Comparison of ENCODE assay signal across 15 cellular contexts in genomic region chr7:2660359-2661095, GRCh38. TPM values are rescaled to one million over a fixed set of nuclear protein-coding genes. Genes with fewer than 3 reads are reported as not detected.
DNase-seq lines count a peak whose midpoint lies in the region; ATAC-seq, FAIRE-seq and TF ChIP-seq lines count a peak whose summit lies in the region.
"Had no signal": no experiment of that assay in that cellular context is flagged by ENCODE, and none has a peak within 500 bp of the region (broad histone marks: within the 10 kb centered on the region; RNA-seq: fewer than 3 reads in every experiment).

No MANE protein-coding gene starts in this region.

- in situ Hi-C loops in GM13977 (cut with MboI; ENCODE audit: low pct_unique_long_range_greater_than_20kb, low sequenced_read_pairs, unreplicated experiment): no loop called here
- in situ Hi-C loops in transverse colon (cut with MboI; ENCODE audit: low pct_ligation_motif_present in 1 of 4, low pct_unique_long_range_greater_than_20kb in 1 of 4, low sequenced_read_pairs in 3 of 4): no loop called here

- intact Hi-C loops in esophagus squamous epithelium (cut with DNase I) (no loop called here), transverse colon (cut with DNase I; ENCODE audit: low total_unique reads) (no loop called here)

- H4K20me1 ChIP-seq in SU-DHL-6 (ENCODE audit: low read depth, low read length): no peaks in the 10 kb centered on the region

- POLR2A ChIA-PET in A549 (lab: Yijun Ruan, JAX): no interaction called here

- TF ChIP-seq POLR2A in A549 (IDR thresholded peaks at IDR 0.05; ENCODE audit: low read length) (no peak), esophagus squamous epithelium (IDR thresholded peaks at IDR 0.05) (no peak), transverse colon (IDR thresholded peaks at IDR 0.05) (no peak)

- CTCF ChIA-PET in A549 (lab: Yijun Ruan, JAX): interaction anchor here (0.6 to 4.5 kb wide), 6 partner anchors 10 to 209 kb away, joined by 3 to 28 read pairs (median 4); no protein-coding TSS in a partner anchor

- no peaks in the 10 kb centered on the region for H3K27me3 ChIP-seq in SU-DHL-6 (ENCODE audit: low read length)
- H3K27me3 ChIP-seq in foreskin keratinocyte: peaks cover 6% of the 10 kb centered on the region
- peaks cover 0 to 36% (median 0%) of the 10 kb centered on the region in 4 donors for H3K27me3 ChIP-seq in esophagus squamous epithelium
- no peaks in the 10 kb centered on the region for H3K27me3 ChIP-seq in SJCRH30
- no peaks in the 10 kb centered on the region for H3K27me3 ChIP-seq in transverse colon
- H3K27me3 ChIP-seq: colonic mucosa had no signal

- no peaks in the 10 kb centered on the region for H3K36me3 ChIP-seq in SU-DHL-6 (ENCODE audit: low read length)
- H3K36me3 ChIP-seq in esophagus squamous epithelium: peaks cover 0 to 49% (median 9%) of the 10 kb centered on the region in 3 donors
- H3K36me3 ChIP-seq in SJCRH30: peaks cover 15% of the 10 kb centered on the region
- no peaks in the 10 kb centered on the region for H3K36me3 ChIP-seq in transverse colon
- H3K36me3 ChIP-seq: colonic mucosa had no signal

- peak; percentile 30; the same call in 1 of the 3 replicates for TF ChIP-seq CTCF in A549 (IDR thresholded peaks at IDR 0.05)
- peak; percentile 38 for TF ChIP-seq CTCF in GM13977 (IDR thresholded peaks at IDR 0.05; ENCODE audit: extremely low read depth, insufficient read depth, missing control alignments)
- TF ChIP-seq CTCF in SU-DHL-6 (IDR thresholded peaks at IDR 0.05; ENCODE audit: insufficient read depth, low read length, poor library complexity, severe bottlenecking): peak; percentile 49
- peak; percentile 49 for TF ChIP-seq CTCF in foreskin keratinocyte (conservative IDR thresholded peaks at IDR 0.05)
- no peak for TF ChIP-seq CTCF in esophagus squamous epithelium (IDR thresholded peaks at IDR 0.05)
- no peak for TF ChIP-seq CTCF in transverse colon (IDR thresholded peaks at IDR 0.05)

- no peaks in the 10 kb centered on the region for H3K9me3 ChIP-seq in A549
- no peaks in the 10 kb centered on the region for H3K9me3 ChIP-seq in SU-DHL-6 (ENCODE audit: insufficient read depth, low read length)
- no peaks in the 10 kb centered on the region for H3K9me3 ChIP-seq in esophagus squamous epithelium
- no peaks in the 10 kb centered on the region for H3K9me3 ChIP-seq in SJCRH30 (replicated peaks)
- no peaks in the 10 kb centered on the region for H3K9me3 ChIP-seq in transverse colon
- H3K9me3 ChIP-seq: colonic mucosa had no signal

- no peak for FAIRE-seq in A549 (lab: Jason Lieb, UNC)

- no peak overlapping the region for H2AFZ ChIP-seq in SU-DHL-6 (ENCODE audit: low read depth, low read length, severe bottlenecking)

- no peak overlapping the region for H3K27ac ChIP-seq in A549
- H3K27ac ChIP-seq in SU-DHL-6 (ENCODE audit: low read depth, low read length): no peak overlapping the region
- no peak overlapping the region for H3K27ac ChIP-seq in foreskin keratinocyte
- H3K27ac ChIP-seq in esophagus squamous epithelium: no peak overlapping the region
- H3K27ac ChIP-seq in SJCRH30: no peak overlapping the region
- H3K27ac ChIP-seq in transverse colon: no peak overlapping the region
- H3K27ac ChIP-seq: colonic mucosa had no signal

- H3K79me2 ChIP-seq in SU-DHL-6 (ENCODE audit: insufficient read depth, low read length): no peaks in the 10 kb centered on the region

- 93% methylated on average over 12 of the region's 36 CpGs for WGBS in A549 (ENCODE audit: missing lambda C conversion rate)
- 41 to 48% methylated on average over 5 to 9 of the region's 36 CpGs for WGBS in esophagus squamous epithelium, 2 donors
- WGBS in transverse colon (ENCODE audit: low coverage in 1 of 2), 2 donors: 87% methylated on average over 20 of the region's 36 CpGs; no CpG with 5 or more reads in 1 of the 2 donors

- no peak overlapping the region for H3K4me2 ChIP-seq in A549
- no peak overlapping the region for H3K4me2 ChIP-seq in SU-DHL-6 (ENCODE audit: low read depth, low read length, poor library complexity, severe bottlenecking)

- no peak for TF ChIP-seq RAD21 in A549 (conservative IDR thresholded peaks at IDR 0.05 in 1 of 2, IDR thresholded peaks at IDR 0.05 in 1 of 2)

- H3K9ac ChIP-seq in SU-DHL-6 (ENCODE audit: low read length): no peak overlapping the region

- ATAC-seq in A549 (peak in 1 of 2 experiments; percentile 11; a peak in 2 of 6 replicates), foreskin keratinocyte (peak; percentile 19)

- TF ChIP-seq EP300 in A549 (IDR thresholded peaks at IDR 0.05) (no peak), transverse colon (IDR thresholded peaks at IDR 0.05; ENCODE audit: low read depth) (no peak)

- H3K9me2 ChIP-seq in SU-DHL-6 (replicated peaks; ENCODE audit: insufficient read depth, low read length): no peaks in the 10 kb centered on the region

- DNase-seq in A549 (ENCODE audit: low read depth in 1 of 2, low spot score in 1 of 2): no peak
- no peak for DNase-seq in GM13977 (ENCODE audit: low spot score)
- no peak for DNase-seq in foreskin keratinocyte
- DNase-seq in esophagus squamous epithelium (lab: John Stamatoyannopoulos, UW): no peak
- no peak for DNase-seq in NCI-H226
- no peak for DNase-seq in SJCRH30
- no peak for DNase-seq in transverse colon
- DNase-seq: activated CD4-positive, alpha-beta T cell treated with anti-CD3 and anti-CD28 coated beads, Interleukin-2, amount 10 ng/mL, durations not matched to agents 7 days and 5 days; AML-193; colonic mucosa; stimulated activated CD4-positive, alpha-beta T cell treated with anti-CD3 and anti-CD28 coated beads, Interleukin-1b, Interleukin-23, amount 100 ng/mL, for 48 hours had no signal

- H3K4me3 ChIP-seq in A549 (no peak overlapping the region), SU-DHL-6 (ENCODE audit: insufficient read depth, low read length, poor library complexity, severe bottlenecking) (no peak overlapping the region), esophagus squamous epithelium (no peak overlapping the region), SJCRH30 (no peak overlapping the region), transverse colon (no peak overlapping the region)
- H3K4me3 ChIP-seq: colonic mucosa had no signal

- H3K4me1 ChIP-seq in A549: no peaks in the 10 kb centered on the region
- no peaks in the 10 kb centered on the region for H3K4me1 ChIP-seq in foreskin keratinocyte
- H3K4me1 ChIP-seq in esophagus squamous epithelium: peaks cover 9 to 46% (median 9%) of the 10 kb centered on the region in 3 donors
- H3K4me1 ChIP-seq in SJCRH30: no peaks in the 10 kb centered on the region
- peaks cover 0 to 8% (median 3%) of the 10 kb centered on the region in 4 donors for H3K4me1 ChIP-seq in transverse colon
- H3K4me1 ChIP-seq: colonic mucosa had no signal

- H3F3A ChIP-seq in SU-DHL-6 (ENCODE audit: insufficient read depth): no peaks in the 10 kb centered on the region

TF ChIP-seq in A549, 52 proteins besides CTCF, POLR2A, EP300 and RAD21 (continues in another document):
- TF ChIP-seq USF2 (IDR thresholded peaks at IDR 0.05): no peak
- no peak for TF ChIP-seq FOSL2 (IDR thresholded peaks at IDR 0.05)
- TF ChIP-seq FOSL2 (CRISPR knock-in tag; IDR thresholded peaks at IDR 0.05): no peak
- no peak for TF ChIP-seq GATA3 (IDR thresholded peaks at IDR 0.05; ENCODE audit: borderline replicate concordance)
- no peak for TF ChIP-seq ZFP36 (IDR thresholded peaks at IDR 0.05; ENCODE audit: borderline replicate concordance, partially characterized antibody)
- TF ChIP-seq, protein P1, sequence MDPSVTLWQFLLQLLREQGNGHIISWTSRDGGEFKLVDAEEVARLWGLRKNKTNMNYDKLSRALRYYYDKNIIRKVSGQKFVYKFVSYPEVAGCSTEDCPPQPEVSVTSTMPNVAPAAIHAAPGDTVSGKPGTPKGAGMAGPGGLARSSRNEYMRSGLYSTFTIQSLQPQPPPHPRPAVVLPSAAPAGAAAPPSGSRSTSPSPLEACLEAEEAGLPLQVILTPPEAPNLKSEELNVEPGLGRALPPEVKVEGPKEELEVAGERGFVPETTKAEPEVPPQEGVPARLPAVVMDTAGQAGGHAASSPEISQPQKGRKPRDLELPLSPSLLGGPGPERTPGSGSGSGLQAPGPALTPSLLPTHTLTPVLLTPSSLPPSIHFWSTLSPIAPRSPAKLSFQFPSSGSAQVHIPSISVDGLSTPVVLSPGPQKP (IDR thresholded peaks at IDR 0.05; ENCODE audit: low read depth, low read length): no peak

RNA-seq across cellular contexts. Expression of gene AMZ1, which starts 27.5 kb away (rescaled TPM):
- 0.01 and 0.11 TPM in 2 replicates for polyA plus RNA-seq in A549 (2011; rRNA removed)
- polyA plus RNA-seq in A549 (2012; cell fraction: cytosol; rRNA removed): 0.01 TPM in 1 of 2 replicates, not detected in the other
- polyA plus RNA-seq in A549 (2012; cell fraction: nucleus; rRNA removed): 0.01 TPM in 1 of 2 replicates, not detected in the other
- 0.03 to 0.05 TPM in 2 of 3 replicates, not detected in the other for polyA plus RNA-seq in A549 (2017; fragmentation: RNase III; extraction: RNeasy Plus Mini Kit Qiagen cat#74134 plus additional on column Dnase treatment)
- not detected in 2 replicates for polyA minus RNA-seq in A549 (2011; rRNA and poly(A)+ RNA removed)
- not detected in 2 replicates for total RNA-seq in foreskin keratinocyte
- not detected in 2 replicates for polyA plus RNA-seq in foreskin keratinocyte
- total RNA-seq in esophagus squamous epithelium: under 1 TPM in 2 of 4 donors, not detected in 2; 0.12 to 0.19 TPM
- 0.02 and 0.05 TPM in 2 replicates for total RNA-seq in SJCRH30 (2014; rRNA removed; shearing (Covaris generic))
- total RNA-seq in transverse colon: under 1 TPM in 1 of 4 donors, not detected in 3; 0.64 TPM
- total RNA-seq: G401, LHCN-M2, NCI-H460 had no signal

RNA-seq across cellular contexts. Expression of gene TTYH3, which starts 28.7 kb away (rescaled TPM):
- polyA plus RNA-seq in A549 (2011; rRNA removed) (11.1 and 11.3 TPM in 2 replicates), A549 (2017; fragmentation: RNase III; extraction: RNeasy Plus Mini Kit Qiagen cat#74134 plus additional on column Dnase treatment) (35.9 to 45.2 TPM (median 43.6 TPM) in 3 replicates), foreskin keratinocyte (30.3 and 31.0 TPM in 2 replicates)
- 19.8 and 35.4 TPM in 2 replicates for polyA plus RNA-seq in A549 (2012; cell fraction: cytosol; rRNA removed)
- polyA plus RNA-seq in A549 (2012; cell fraction: nucleus; rRNA removed): 48.5 and 73.3 TPM in 2 replicates
- polyA minus RNA-seq in A549 (2011; rRNA and poly(A)+ RNA removed): 7.9 and 11.2 TPM in 2 replicates
- total RNA-seq in foreskin keratinocyte (28.6 and 33.6 TPM in 2 replicates), esophagus squamous epithelium (10 to 100 TPM in 2 of 4 donors, 1 to 10 TPM in 2; 4.7 to 23.1 (median 10.2) TPM), transverse colon (10 to 100 TPM; 11.2 to 43.6 (median 23.0) TPM)
- total RNA-seq in SJCRH30 (2014; rRNA removed; shearing (Covaris generic)): 54.9 and 58.8 TPM in 2 replicates

Comparison
In these comparisons a context has a peak if more than half of its experiments do, and no peak if none do; other contexts are left out.
1. CTCF ChIP-seq: peak in A549 (single experiment), GM13977 (single experiment), SU-DHL-6 (single experiment) and foreskin keratinocyte (single experiment); none in esophagus squamous epithelium (0 of 6) and transverse colon (0 of 5).